In the genomic region with DNA sequence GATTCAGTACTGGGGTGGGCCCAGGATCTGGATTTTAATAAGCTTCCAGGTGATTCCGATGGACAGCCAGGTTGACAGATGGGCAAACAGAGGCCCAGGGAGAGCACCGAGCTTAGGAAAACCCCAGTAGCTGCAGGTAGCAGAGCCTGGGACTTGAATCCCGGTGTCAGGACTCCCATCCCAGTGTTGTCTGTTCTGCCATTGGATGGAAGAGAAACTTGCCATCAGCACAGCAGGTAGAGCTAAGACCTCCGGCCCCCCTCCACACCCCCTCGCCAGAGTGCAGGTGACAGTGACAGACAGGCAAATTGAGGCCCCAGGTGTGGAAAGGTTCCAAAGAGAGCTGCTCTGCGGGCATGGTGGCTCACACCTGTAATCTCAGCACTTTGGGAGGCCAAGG, we compare ENCODE assay signal across 21 cellular contexts. TPM values are rescaled to one million over a fixed set of nuclear protein-coding genes. Genes with fewer than 3 reads are reported as not detected.
DNase-seq lines count a peak whose midpoint lies in the region; ATAC-seq and TF ChIP-seq lines count a peak whose summit lies in the region.
"Had no signal": no experiment of that assay in that cellular context is flagged by ENCODE, and none has a peak within 500 bp of the region (broad histone marks: within the 10 kb centered on the region; RNA-seq: fewer than 3 reads in every experiment).

No MANE protein-coding gene starts in this region.

- H3K79me1 ChIP-seq in neuronal stem cell (ENCODE audit: low read depth, low read length), result no peaks in the 10 kb centered on the region

- H2AFZ ChIP-seq in neuronal stem cell (ENCODE audit: low read length), result no peak overlapping the region
- H2AFZ ChIP-seq: GM23338 had no signal

- no CpG with 5 or more reads among the region's 6 CpGs for WGBS in neuronal stem cell (ENCODE audit: extremely low coverage in 2 of 2, insufficient read length in 2 of 2, insufficient replicate concordance in 1 of 2), 2 donors

- no peaks in the 10 kb centered on the region for H3K4me1 Mint-ChIP-seq in chondrocyte (ENCODE audit: low read depth)
- H3K4me1 Mint-ChIP-seq: B cell, GM23338, H9 had no signal

- H2BK12ac ChIP-seq in neuronal stem cell (ENCODE audit: low read length), result no peak overlapping the region

- no peak overlapping the region for H3K4ac ChIP-seq in neuronal stem cell (ENCODE audit: low read length)

- DNase-seq in Right ventricle myocardium inferior (ENCODE audit: missing footprints) (peak; percentile 42), right atrium auricular region (ENCODE audit: low spot score) (no peak), chondrocyte (ENCODE audit: low spot score) (peak; percentile 36), neuronal stem cell (ENCODE audit: low spot score) (no peak), NCI-H446 (lab: John Stamatoyannopoulos, UW) (no peak), tibial artery (no peak)
- DNase-seq in activated naive CD4-positive, alpha-beta T cell (lab: John Stamatoyannopoulos, UW), result no peak
- DNase-seq: CD4-positive, CD25-positive, alpha-beta regulatory T cell; CD8-positive, alpha-beta T cell; DMS153; DND-41 had no signal

- no peak overlapping the region for H3K27ac Mint-ChIP-seq in chondrocyte (ENCODE audit: unreplicated experiment)
- H3K27ac Mint-ChIP-seq: B cell; CD4-positive, CD25-positive, alpha-beta regulatory T cell; CD8-positive, alpha-beta T cell; GM23338 had no signal

- intact Hi-C loops in Right ventricle myocardium inferior (cut with DNase I), result no loop called here
- intact Hi-C loops in tibial artery (cut with DNase I; ENCODE audit: low total_unique reads), result no loop called here

- H3K9me3 ChIP-seq in right atrium auricular region, result no peaks in the 10 kb centered on the region
- H3K9me3 ChIP-seq in neuronal stem cell (replicated peaks in 1 of 2; ENCODE audit: control insufficient read depth in 2 of 2, insufficient read depth in 1 of 2, low read depth in 1 of 2, low read length in 2 of 2), result no peaks in the 10 kb centered on the region
- H3K9me3 ChIP-seq in tibial artery, result no peaks in the 10 kb centered on the region
- H3K9me3 ChIP-seq: BLaER1, Caco-2 had no signal

- H3K9me3 Mint-ChIP-seq in chondrocyte (ENCODE audit: low read depth), result no peaks in the 10 kb centered on the region
- H3K9me3 Mint-ChIP-seq: CD4-positive, CD25-positive, alpha-beta regulatory T cell; CD8-positive, alpha-beta T cell; GM23338; H9 had no signal

- no peak overlapping the region for H3K4me2 ChIP-seq in neuronal stem cell (ENCODE audit: insufficient read depth, low read length, poor library complexity, severe bottlenecking)
- H3K4me2 ChIP-seq: BLaER1, GM23338 had no signal

- ATAC-seq in Right ventricle myocardium inferior, result no peak
- ATAC-seq: CD8-positive, alpha-beta T cell; GM12878; GM23338; HCT116 had no signal

- H4K8ac ChIP-seq in neuronal stem cell (ENCODE audit: low read depth, low read length), result no peak overlapping the region

- H3K36me3 ChIP-seq in right atrium auricular region (peaks cover 16% of the 10 kb centered on the region), neuronal stem cell (replicated peaks in 1 of 2; ENCODE audit: control insufficient read depth in 2 of 2, insufficient read depth in 2 of 2, low read length in 2 of 2) (peaks cover 16 to 52% of the 10 kb centered on the region in 2 donors), tibial artery (peaks cover 4 to 74% (median 40%) of the 10 kb centered on the region in 3 donors)

- no peak overlapping the region for H2BK15ac ChIP-seq in neuronal stem cell (ENCODE audit: low read length)

- H3K4me1 ChIP-seq in right atrium auricular region (no peaks in the 10 kb centered on the region), neuronal stem cell (ENCODE audit: control insufficient read depth in 2 of 2, insufficient read depth in 1 of 2, low read depth in 1 of 2, low read length in 2 of 2) (peaks cover 0 to 6% of the 10 kb centered on the region in 2 donors), tibial artery (no peaks in the 10 kb centered on the region)

- H3K4me3 ChIP-seq in right atrium auricular region, result no peak overlapping the region
- H3K4me3 ChIP-seq in neuronal stem cell (ENCODE audit: low read length in 2 of 2), result no peak overlapping the region
- H3K4me3 ChIP-seq in tibial artery, result no peak overlapping the region
- H3K4me3 ChIP-seq: BLaER1, GM12878, GM23338 had no signal

- no peak overlapping the region for H3K14ac ChIP-seq in neuronal stem cell (ENCODE audit: low read length)

- no peak overlapping the region for H2BK120ac ChIP-seq in neuronal stem cell (ENCODE audit: low read depth, low read length)

- no peak overlapping the region for H2AK5ac ChIP-seq in neuronal stem cell (ENCODE audit: low read depth, low read length)

- no peak overlapping the region for H4K91ac ChIP-seq in neuronal stem cell (ENCODE audit: low read depth, low read length, poor library complexity)

- H3K36me3 Mint-ChIP-seq in chondrocyte (ENCODE audit: low read depth), result peaks cover 4% of the 10 kb centered on the region

- TF ChIP-seq CTCF in right atrium auricular region (IDR thresholded peaks at IDR 0.05) (no peak), chondrocyte (IDR thresholded peaks at IDR 0.05) (no peak), tibial artery (IDR thresholded peaks at IDR 0.05) (no peak)

- no peak overlapping the region for H3K9ac ChIP-seq in neuronal stem cell (ENCODE audit: low read depth, low read length, poor library complexity)
- H3K9ac ChIP-seq: BLaER1 had no signal

- no peaks in the 10 kb centered on the region for H3K27me3 Mint-ChIP-seq in chondrocyte (ENCODE audit: low read depth)
- H3K27me3 Mint-ChIP-seq: B cell; CD4-positive, CD25-positive, alpha-beta regulatory T cell had no signal

- H3K4me3 Mint-ChIP-seq in chondrocyte (ENCODE audit: unreplicated experiment), result no peak overlapping the region
- H3K4me3 Mint-ChIP-seq: B cell; CD4-positive, CD25-positive, alpha-beta regulatory T cell; CD8-positive, alpha-beta T cell; GM23338; H9 had no signal

- H3K18ac ChIP-seq in neuronal stem cell (ENCODE audit: low read length), result no peak overlapping the region

- peak overlapping the region; percentile 7 for H2BK5ac ChIP-seq in neuronal stem cell (ENCODE audit: low read length)

- H3K27ac ChIP-seq in right atrium auricular region (no peak overlapping the region), neuronal stem cell (replicated peaks; ENCODE audit: low read length) (no peak overlapping the region), tibial artery (no peak overlapping the region)
- H3K27ac ChIP-seq: 22Rv1, BLaER1, C4-2B had no signal

- H3K23ac ChIP-seq in neuronal stem cell (ENCODE audit: low read depth, low read length, poor library complexity), result no peak overlapping the region

- H3K27me3 ChIP-seq in right atrium auricular region (no peaks in the 10 kb centered on the region), neuronal stem cell (ENCODE audit: control insufficient read depth in 3 of 3, insufficient read depth in 3 of 3, low read depth in 1 of 3, low read length in 3 of 3) (no peaks in the 10 kb centered on the region), tibial artery (no peaks in the 10 kb centered on the region)
- H3K27me3 ChIP-seq: BLaER1 had no signal

RNA-seq across cellular contexts. Expression of a gene that starts 12.4 kb away (rescaled TPM):
- 8.5 TPM for total RNA-seq in Right ventricle myocardium inferior
- total RNA-seq in right atrium auricular region, result 10 to 100 TPM; 11.7 TPM
- 14.0 to 20.6 TPM (median 14.7 TPM) in 3 replicates for total RNA-seq in chondrocyte
- 31.8 TPM for polyA plus RNA-seq in neuronal stem cell (2013, experiment 1 of 2)
- polyA plus RNA-seq in neuronal stem cell (2013, experiment 2 of 2), result 30.8 TPM

RNA-seq across cellular contexts. Expression of a gene that starts 53.4 kb away (rescaled TPM):
- total RNA-seq in Right ventricle myocardium inferior (not detected), right atrium auricular region (not detected), chondrocyte (not detected in 3 replicates)
- polyA plus RNA-seq in neuronal stem cell (2013, experiment 1 of 2), result 0.28 TPM
- 0.21 TPM for polyA plus RNA-seq in neuronal stem cell (2013, experiment 2 of 2)
- total RNA-seq: CD4-positive, CD25-positive, alpha-beta regulatory T cell; CD8-positive, alpha-beta T cell; GM23338 had no signal
- polyA plus RNA-seq: AG04450; CD4-positive, CD25-positive, alpha-beta regulatory T cell; GM23338 had no signal

RNA-seq across cellular contexts. Expression of a gene that starts 54.3 kb away (rescaled TPM):
- total RNA-seq in Right ventricle myocardium inferior (55.3 TPM), right atrium auricular region (10 to 100 TPM; 40.6 to 59.5 TPM), chondrocyte (74.4 to 135 TPM (median 75.6 TPM) in 3 replicates)
- polyA plus RNA-seq in neuronal stem cell (2013, experiment 1 of 2), result 1.3 TPM
- polyA plus RNA-seq in neuronal stem cell (2013, experiment 2 of 2), result 1.1 TPM
- polyA plus RNA-seq: CD4-positive, CD25-positive, alpha-beta regulatory T cell had no signal

Comparison
In these comparisons a context has a peak if more than half of its experiments do, and no peak if none do; other contexts are left out.
1. DNase-seq: peak in Right ventricle myocardium inferior (single experiment) and chondrocyte (single experiment); none in right atrium auricular region (single experiment), neuronal stem cell (single experiment), activated naive CD4-positive, alpha-beta T cell (0 of 4), NCI-H446 (0 of 2) and tibial artery (0 of 2).